In genomic region chr15:52994290-52994689, GRCh38 we compare ENCODE assay signal across 27 cellular contexts.
"Had no signal": no experiment of that assay in that cellular context is flagged by ENCODE, and none has a peak within 500 bp of the region (broad histone marks: within the 10 kb centered on the region; RNA-seq: fewer than 3 reads in every experiment).

No MANE protein-coding gene starts in this region.

- FAIRE-seq: urothelium cell line had no signal

- H3K4me1 ChIP-seq: stomach, suprapubic skin, testis, thyroid gland, tibial artery, tibial nerve, transverse colon, upper lobe of left lung, upper lobe of right lung, uterus, vagina had no signal

- H3K27me3 ChIP-seq: stomach, suprapubic skin, testis, thyroid gland, tibial artery, tibial nerve, transverse colon, upper lobe of left lung, upper lobe of right lung, uterus, vagina had no signal

- H3K9me3 ChIP-seq: suprapubic skin, testis, thyroid gland, upper lobe of left lung, upper lobe of right lung, uterus, vagina had no signal

- H3K4me3 ChIP-seq: stomach, suprapubic skin, testis, thoracic aorta, thyroid gland, tibial artery, tibial nerve, transverse colon, upper lobe of left lung, upper lobe of right lung, uterus, vagina had no signal

- ATAC-seq: stimulated activated effector memory CD8-positive, alpha-beta T cell treated with anti-CD3 and anti-CD28 coated beads, Interleukin-12 subunit alpha, Interleukin-12 subunit beta, amount 100 ng/mL, for 72 hours; stimulated activated memory B cell treated with anti-CD40 and anti-IgM and Interleukin-4, amounts not matched to agents 10 μg/mL and 1 μg/mL and 100 μg/mL, for 72 hours; stimulated activated naive B cell treated with anti-CD40 and anti-IgM and Interleukin-4, amounts not matched to agents 10 μg/mL and 1 μg/mL and 100 μg/mL, for 72 hours; stimulated activated naive CD8-positive, alpha-beta T cell treated with anti-CD3 and anti-CD28 coated beads, Interleukin-15, amount 100 ng/mL, for 72 hours; stimulated activated naive CD8-positive, alpha-beta T cell treated with anti-CD3 and anti-CD28 coated beads, Interleukin-15, Interleukin-2, amounts not matched to agents 100 U/mL and 50 U/mL, for 24 hours; upper lobe of right lung had no signal

- H3K36me3 ChIP-seq: stomach, suprapubic skin, thoracic aorta, thyroid gland, tibial artery, tibial nerve, transverse colon, upper lobe of left lung, upper lobe of right lung, uterus, vagina had no signal

- H3K27ac ChIP-seq: stomach, suprapubic skin, testis, thoracic aorta, thyroid gland, tibial artery, tibial nerve, transverse colon, upper lobe of left lung, upper lobe of right lung, uterus, vagina had no signal

- DNase-seq: stimulated activated CD4-positive, alpha-beta T cell treated with anti-CD3 and anti-CD28 coated beads, Interleukin-2, amount 100 ng/mL, for 48 hours; stimulated activated CD4-positive, alpha-beta T cell treated with anti-CD3 and anti-CD28 coated beads, Interleukin-4, amount 100 ng/mL, for 1 hour; stimulated activated CD4-positive, alpha-beta T cell treated with anti-CD3 and anti-CD28 coated beads, Interleukin-4, amount 100 ng/mL, for 24 hours; stimulated activated CD4-positive, alpha-beta T cell treated with anti-CD3 and anti-CD28 coated beads, Interleukin-4, amount 100 ng/mL, for 4 hours; stimulated activated CD8-positive, alpha-beta memory T cell treated with anti-CD3 and anti-CD28 coated beads, Interleukin-4, amount 100 ng/mL, for 48 hours; stimulated activated naive B cell treated with anti-CD40 and anti-IgM and Interleukin-4, amounts not matched to agents 10 μg/mL and 1 μg/mL and 100 μg/mL, for 72 hours; stimulated activated naive CD4-positive, alpha-beta T cell; stimulated activated naive CD4-positive, alpha-beta T cell treated with Interleukin-2 at 50 U/mL for 16 hours; stimulated activated naive CD8-positive, alpha-beta T cell treated with anti-CD3 and anti-CD28 coated beads, Interleukin-15, amount 100 ng/mL, for 72 hours; stimulated activated naive CD8-positive, alpha-beta T cell treated with anti-CD3 and anti-CD28 coated beads, Interleukin-15, Interleukin-2, amounts not matched to agents 100 U/mL and 50 U/mL, for 24 hours; stomach; substantia nigra; testis; thyroid gland; tibial artery; transverse colon; trophoblast cell; upper lobe of left lung; upper lobe of right lung; uterus had no signal
